Comparison of ENCODE assay signal across 1 cellular context in the genomic region with DNA sequence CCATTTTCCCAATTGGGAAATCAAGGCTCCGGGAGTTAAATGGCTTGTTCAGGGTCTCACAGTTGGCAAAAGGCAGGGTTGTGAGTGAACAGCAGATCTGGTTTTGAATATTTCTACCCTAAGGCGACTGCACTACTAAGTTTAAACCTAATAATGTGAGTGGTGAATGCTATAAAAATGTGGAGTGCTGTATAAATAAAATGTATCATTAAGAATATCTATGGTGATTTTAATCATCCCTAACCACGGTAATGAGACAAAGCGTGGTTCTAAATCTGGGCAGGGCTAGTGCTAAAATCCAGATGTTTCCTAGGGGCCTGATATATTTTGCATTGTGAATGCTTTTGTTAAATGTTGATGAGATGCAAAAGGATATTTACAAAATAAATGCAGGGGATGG.
TF ChIP-seq lines count a peak whose summit lies in the region.

No MANE protein-coding gene starts in this region.

TF ChIP-seq in GM23338, 12 proteins besides CTCF, POLR2A, EP300 and RAD21 (continued from another document):
- TF ChIP-seq, protein P1, sequence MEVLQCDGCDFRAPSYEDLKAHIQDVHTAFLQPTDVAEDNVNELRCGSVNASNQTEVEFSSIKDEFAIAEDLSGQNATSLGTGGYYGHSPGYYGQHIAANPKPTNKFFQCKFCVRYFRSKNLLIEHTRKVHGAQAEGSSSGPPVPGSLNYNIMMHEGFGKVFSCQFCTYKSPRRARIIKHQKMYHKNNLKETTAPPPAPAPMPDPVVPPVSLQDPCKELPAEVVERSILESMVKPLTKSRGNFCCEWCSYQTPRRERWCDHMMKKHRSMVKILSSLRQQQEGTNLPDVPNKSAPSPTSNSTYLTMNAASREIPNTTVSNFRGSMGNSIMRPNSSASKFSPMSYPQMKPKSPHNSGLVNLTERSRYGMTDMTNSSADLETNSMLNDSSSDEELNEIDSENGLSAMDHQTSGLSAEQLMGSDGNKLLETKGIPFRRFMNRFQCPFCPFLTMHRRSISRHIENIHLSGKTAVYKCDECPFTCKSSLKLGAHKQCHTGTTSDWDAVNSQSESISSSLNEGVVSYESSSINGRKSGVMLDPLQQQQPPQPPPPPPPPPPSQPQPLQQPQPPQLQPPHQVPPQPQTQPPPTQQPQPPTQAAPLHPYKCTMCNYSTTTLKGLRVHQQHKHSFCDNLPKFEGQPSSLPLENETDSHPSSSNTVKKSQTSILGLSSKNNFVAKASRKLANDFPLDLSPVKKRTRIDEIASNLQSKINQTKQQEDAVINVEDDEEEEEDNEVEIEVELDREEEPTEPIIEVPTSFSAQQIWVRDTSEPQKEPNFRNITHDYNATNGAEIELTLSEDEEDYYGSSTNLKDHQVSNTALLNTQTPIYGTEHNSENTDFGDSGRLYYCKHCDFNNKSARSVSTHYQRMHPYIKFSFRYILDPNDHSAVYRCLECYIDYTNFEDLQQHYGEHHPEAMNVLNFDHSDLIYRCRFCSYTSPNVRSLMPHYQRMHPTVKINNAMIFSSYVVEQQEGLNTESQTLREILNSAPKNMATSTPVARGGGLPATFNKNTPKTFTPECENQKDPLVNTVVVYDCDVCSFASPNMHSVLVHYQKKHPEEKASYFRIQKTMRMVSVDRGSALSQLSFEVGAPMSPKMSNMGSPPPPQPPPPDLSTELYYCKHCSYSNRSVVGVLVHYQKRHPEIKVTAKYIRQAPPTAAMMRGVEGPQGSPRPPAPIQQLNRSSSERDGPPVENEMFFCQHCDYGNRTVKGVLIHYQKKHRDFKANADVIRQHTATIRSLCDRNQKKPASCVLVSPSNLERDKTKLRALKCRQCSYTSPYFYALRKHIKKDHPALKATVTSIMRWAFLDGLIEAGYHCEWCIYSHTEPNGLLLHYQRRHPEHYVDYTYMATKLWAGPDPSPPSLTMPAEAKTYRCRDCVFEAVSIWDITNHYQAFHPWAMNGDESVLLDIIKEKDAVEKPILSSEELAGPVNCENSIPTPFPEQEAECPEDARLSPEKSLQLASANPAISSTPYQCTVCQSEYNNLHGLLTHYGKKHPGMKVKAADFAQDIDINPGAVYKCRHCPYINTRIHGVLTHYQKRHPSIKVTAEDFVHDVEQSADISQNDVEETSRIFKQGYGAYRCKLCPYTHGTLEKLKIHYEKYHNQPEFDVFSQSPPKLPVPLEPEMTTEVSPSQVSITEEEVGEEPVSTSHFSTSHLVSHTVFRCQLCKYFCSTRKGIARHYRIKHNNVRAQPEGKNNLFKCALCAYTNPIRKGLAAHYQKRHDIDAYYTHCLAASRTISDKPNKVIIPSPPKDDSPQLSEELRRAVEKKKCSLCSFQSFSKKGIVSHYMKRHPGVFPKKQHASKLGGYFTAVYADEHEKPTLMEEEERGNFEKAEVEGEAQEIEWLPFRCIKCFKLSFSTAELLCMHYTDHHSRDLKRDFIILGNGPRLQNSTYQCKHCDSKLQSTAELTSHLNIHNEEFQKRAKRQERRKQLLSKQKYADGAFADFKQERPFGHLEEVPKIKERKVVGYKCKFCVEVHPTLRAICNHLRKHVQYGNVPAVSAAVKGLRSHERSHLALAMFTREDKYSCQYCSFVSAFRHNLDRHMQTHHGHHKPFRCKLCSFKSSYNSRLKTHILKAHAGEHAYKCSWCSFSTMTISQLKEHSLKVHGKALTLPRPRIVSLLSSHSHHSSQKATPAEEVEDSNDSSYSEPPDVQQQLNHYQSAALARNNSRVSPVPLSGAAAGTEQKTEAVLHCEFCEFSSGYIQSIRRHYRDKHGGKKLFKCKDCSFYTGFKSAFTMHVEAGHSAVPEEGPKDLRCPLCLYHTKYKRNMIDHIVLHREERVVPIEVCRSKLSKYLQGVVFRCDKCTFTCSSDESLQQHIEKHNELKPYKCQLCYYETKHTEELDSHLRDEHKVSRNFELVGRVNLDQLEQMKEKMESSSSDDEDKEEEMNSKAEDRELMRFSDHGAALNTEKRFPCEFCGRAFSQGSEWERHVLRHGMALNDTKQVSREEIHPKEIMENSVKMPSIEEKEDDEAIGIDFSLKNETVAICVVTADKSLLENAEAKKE (CRISPR knock-in tag; IDR thresholded peaks at IDR 0.05), result no peak
- TF ChIP-seq ZNF114 (CRISPR knock-in tag; IDR thresholded peaks at IDR 0.05) (no peak), STAT1 (IDR thresholded peaks at IDR 0.05; ENCODE audit: unreplicated experiment) (no peak), REST (IDR thresholded peaks at IDR 0.05; ENCODE audit: unreplicated experiment) (no peak), JUNB (IDR thresholded peaks at IDR 0.05; ENCODE audit: unreplicated experiment) (no peak)
- TF ChIP-seq, protein P2, sequence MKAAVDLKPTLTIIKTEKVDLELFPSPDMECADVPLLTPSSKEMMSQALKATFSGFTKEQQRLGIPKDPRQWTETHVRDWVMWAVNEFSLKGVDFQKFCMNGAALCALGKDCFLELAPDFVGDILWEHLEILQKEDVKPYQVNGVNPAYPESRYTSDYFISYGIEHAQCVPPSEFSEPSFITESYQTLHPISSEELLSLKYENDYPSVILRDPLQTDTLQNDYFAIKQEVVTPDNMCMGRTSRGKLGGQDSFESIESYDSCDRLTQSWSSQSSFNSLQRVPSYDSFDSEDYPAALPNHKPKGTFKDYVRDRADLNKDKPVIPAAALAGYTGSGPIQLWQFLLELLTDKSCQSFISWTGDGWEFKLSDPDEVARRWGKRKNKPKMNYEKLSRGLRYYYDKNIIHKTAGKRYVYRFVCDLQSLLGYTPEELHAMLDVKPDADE (IDR thresholded peaks at IDR 0.05), result no peak
